Comparison of ENCODE assay signal across 28 cellular contexts in genomic region chr2:101982630-101983029, GRCh38. TPM values are rescaled to one million over a fixed set of nuclear protein-coding genes. Genes with fewer than 3 reads are reported as not detected.
"Had no signal": no experiment of that assay in that cellular context is flagged by ENCODE, and none has a peak within 500 bp of the region (broad histone marks: within the 10 kb centered on the region; RNA-seq: fewer than 3 reads in every experiment).

No MANE protein-coding gene starts in this region.

- H3K27ac ChIP-seq: esophagus muscularis mucosa, gastroesophageal sphincter, heart left ventricle, lower lobe of right lung, psoas muscle, right atrium auricular region, tibial artery had no signal

- H3K27ac Mint-ChIP-seq: activated CD4-positive, alpha-beta memory T cell treated with anti-CD3 and anti-CD28 coated beads, Interleukin-2, amount 10 ng/mL, durations not matched to agents 7 days and 5 days; activated CD4-positive, alpha-beta T cell treated with anti-CD3 and anti-CD28 coated beads, Interleukin-2, amount 10 ng/mL, durations not matched to agents 24 days and 14 days; activated CD8-positive, alpha-beta memory T cell treated with anti-CD3 and anti-CD28 coated beads, Interleukin-2, amount 10 ng/mL, durations not matched to agents 7 days and 5 days; activated naive CD8-positive, alpha-beta T cell treated with anti-CD3 and anti-CD28 coated beads, Interleukin-2, amount 50 U/mL, for 24 hours; mesothelial cell of epicardium; T-helper 17 cell had no signal

- H3K36me3 Mint-ChIP-seq: activated CD8-positive, alpha-beta memory T cell treated with anti-CD3 and anti-CD28 coated beads, Interleukin-2, amount 10 ng/mL, durations not matched to agents 7 days and 5 days; brain; mesothelial cell of epicardium; natural killer cell had no signal

- H3K4me3 ChIP-seq: esophagus muscularis mucosa, gastroesophageal sphincter, heart left ventricle, lower lobe of right lung, psoas muscle, right atrium auricular region, tibial artery had no signal

- H3K4me3 Mint-ChIP-seq: activated CD4-positive, alpha-beta memory T cell treated with anti-CD3 and anti-CD28 coated beads, Interleukin-2, amount 10 ng/mL, durations not matched to agents 7 days and 5 days; activated CD4-positive, alpha-beta T cell treated with anti-CD3 and anti-CD28 coated beads, Interleukin-2, amount 10 ng/mL, durations not matched to agents 24 days and 14 days; activated CD8-positive, alpha-beta memory T cell treated with anti-CD3 and anti-CD28 coated beads, Interleukin-2, amount 10 ng/mL, durations not matched to agents 7 days and 5 days; activated naive CD8-positive, alpha-beta T cell treated with anti-CD3 and anti-CD28 coated beads, Interleukin-2, amount 50 U/mL, for 24 hours; brain; mesothelial cell of epicardium; natural killer cell; T-helper 17 cell had no signal

- H3K9me3 Mint-ChIP-seq: activated CD4-positive, alpha-beta memory T cell treated with anti-CD3 and anti-CD28 coated beads, Interleukin-2, amount 10 ng/mL, durations not matched to agents 7 days and 5 days; activated CD4-positive, alpha-beta T cell treated with anti-CD3 and anti-CD28 coated beads, Interleukin-2, amount 10 ng/mL, durations not matched to agents 24 days and 14 days; activated naive CD8-positive, alpha-beta T cell treated with anti-CD3 and anti-CD28 coated beads, Interleukin-2, amount 50 U/mL, for 24 hours; brain; mesothelial cell of epicardium; natural killer cell had no signal

- H3K9me3 ChIP-seq: esophagus muscularis mucosa, gastroesophageal sphincter, heart left ventricle, lower lobe of right lung, psoas muscle, right atrium auricular region, tibial artery had no signal

- H3K27me3 ChIP-seq: esophagus muscularis mucosa, gastroesophageal sphincter, heart left ventricle, right atrium auricular region, tibial artery had no signal

- DNase-seq: activated CD4-positive, alpha-beta memory T cell treated with anti-CD3 and anti-CD28 coated beads, Interleukin-2, amount 10 ng/mL, durations not matched to agents 7 days and 5 days; activated CD4-positive, alpha-beta T cell treated with anti-CD3 and anti-CD28 coated beads, Interleukin-2, amount 10 ng/mL, durations not matched to agents 24 days and 14 days; activated CD4-positive, CD25-positive, alpha-beta regulatory T cell; activated CD8-positive, alpha-beta memory T cell treated with anti-CD3 and anti-CD28 coated beads, Interleukin-2, amount 10 ng/mL, durations not matched to agents 7 days and 5 days; activated gamma-delta T cell; activated naive CD4-positive, alpha-beta T cell treated with anti-CD3 and anti-CD28 coated beads, Interleukin-2, amount 50 U/mL, for 16 hours; activated naive CD8-positive, alpha-beta T cell treated with anti-CD3 and anti-CD28 coated beads, Interleukin-2, amount 50 U/mL, for 24 hours; activated T-cell treated with anti-CD3 and anti-CD28 coated beads for 4 hours; central memory CD4-positive, alpha-beta T cell; effector memory CD4-positive, alpha-beta T cell; heart left ventricle; islet precursor cell; lower lobe of right lung; natural killer cell; psoas muscle; stimulated activated CD4-positive, alpha-beta T cell treated with anti-CD3 and anti-CD28 coated beads, Interleukin-4, amount 100 ng/mL, for 24 hours; stimulated activated naive CD4-positive, alpha-beta T cell treated with Interleukin-2 at 50 U/mL for 16 hours; SW 1271; T-helper 17 cell; tibial artery had no signal

- H3K27me3 Mint-ChIP-seq: activated CD4-positive, alpha-beta memory T cell treated with anti-CD3 and anti-CD28 coated beads, Interleukin-2, amount 10 ng/mL, durations not matched to agents 7 days and 5 days; activated CD4-positive, alpha-beta T cell treated with anti-CD3 and anti-CD28 coated beads, Interleukin-2, amount 10 ng/mL, durations not matched to agents 24 days and 14 days; activated CD8-positive, alpha-beta memory T cell treated with anti-CD3 and anti-CD28 coated beads, Interleukin-2, amount 10 ng/mL, durations not matched to agents 7 days and 5 days; activated naive CD8-positive, alpha-beta T cell treated with anti-CD3 and anti-CD28 coated beads, Interleukin-2, amount 50 U/mL, for 24 hours had no signal

- H3K4me1 Mint-ChIP-seq: activated CD4-positive, alpha-beta memory T cell treated with anti-CD3 and anti-CD28 coated beads, Interleukin-2, amount 10 ng/mL, durations not matched to agents 7 days and 5 days; mesothelial cell of epicardium had no signal

- FAIRE-seq: endothelial cell of umbilical vein had no signal

- ATAC-seq: activated CD8-positive, alpha-beta memory T cell treated with anti-CD3 and anti-CD28 coated beads, Interleukin-2, amount 10 ng/mL, durations not matched to agents 7 days and 5 days; activated naive CD8-positive, alpha-beta T cell treated with anti-CD3 and anti-CD28 coated beads, Interleukin-2, amount 50 U/mL, for 24 hours; gastroesophageal sphincter; heart left ventricle; lower lobe of right lung; natural killer cell; psoas muscle; T-helper 17 cell had no signal

- H3K36me3 ChIP-seq: esophagus muscularis mucosa, gastroesophageal sphincter, heart left ventricle, lower lobe of right lung, right atrium auricular region, tibial artery had no signal

- H3K4me1 ChIP-seq: lower lobe of right lung, psoas muscle, tibial artery had no signal

RNA-seq across cellular contexts. Expression of gene IL1R2, which starts 9.1 kb away (rescaled TPM):
- total RNA-seq: dermis microvascular lymphatic vessel endothelial cell, endothelial cell of umbilical vein, mesothelial cell of epicardium, osteocyte had no signal
- polyA plus RNA-seq: endothelial cell of umbilical vein had no signal
